Comparison of ENCODE assay signal across 8 cellular contexts in genomic region chr17:7239091-7240027, GRCh38. TPM values are rescaled to one million over a fixed set of nuclear protein-coding genes. Genes with fewer than 3 reads are reported as not detected.
DNase-seq lines count a peak whose midpoint lies in the region; ATAC-seq and TF ChIP-seq lines count a peak whose summit lies in the region.

Gene PHF23 (minus strand): TSS chr17:7239457. CDS start chr17:7239279, 178 bp downstream.

- intact Hi-C loops in left cardiac atrium (cut with DNase I) (no loop called here), posterior vena cava (cut with DNase I) (no loop called here), upper lobe of right lung (cut with DNase I) (no loop called here)

- peak; percentile 99 for DNase-seq in NCI-H1694 treated with DMSO at 0.1 percent for 48 hours (lab: John Stamatoyannopoulos, UW)
- DNase-seq in T-helper 17 cell = peak; percentile 92 to 96 (median 95)
- DNase-seq in amygdala (lab: John Stamatoyannopoulos, UW) = peak; percentile 60 to 100 (median 99)
- peak; percentile 99 for DNase-seq in left cardiac atrium
- peak; percentile 100 for DNase-seq in posterior vena cava (ENCODE audit: low spot score)
- peak; percentile 100 for DNase-seq in upper lobe of right lung

- H3K4me3 Mint-ChIP-seq in T-helper 17 cell = peak within 1 kb of the TSS; percentile 99

- H3K4me1 ChIP-seq in upper lobe of right lung = peaks cover 36% of the 10 kb centered on the region

- ATAC-seq in HG02870 (IDR thresholded peaks at IDR 0.05; ENCODE audit: unreplicated experiment) = peak; percentile 56
- ATAC-seq in T-helper 17 cell = peak; percentile 74
- ATAC-seq in left cardiac atrium = peak; percentile 71 to 79
- ATAC-seq in upper lobe of right lung = peak; percentile 83

- H3K27ac Mint-ChIP-seq in T-helper 17 cell = peak within 1 kb of the TSS; percentile 100

- H3K36me3 ChIP-seq in upper lobe of right lung = peaks cover 44% of the 10 kb centered on the region

- H3K9me3 ChIP-seq in T-helper 17 cell (ENCODE audit: control insufficient read depth, low read length, poor library complexity, severe bottlenecking) (no peaks in the 10 kb centered on the region), upper lobe of right lung (no peaks in the 10 kb centered on the region)

- H3K27ac ChIP-seq in upper lobe of right lung = peak within 1 kb of the TSS; percentile 88

- H3K27me3 ChIP-seq in upper lobe of right lung = no peaks in the 10 kb centered on the region

- no peak for TF ChIP-seq CTCF in GM12875 (IDR thresholded peaks at IDR 0.05; ENCODE audit: borderline replicate concordance, insufficient read depth, low read depth, low read length)
- no peak for TF ChIP-seq CTCF in upper lobe of right lung (IDR thresholded peaks at IDR 0.05)

- no peaks in the 10 kb centered on the region for H3K27me3 Mint-ChIP-seq in T-helper 17 cell

- peaks cover 54% of the 10 kb centered on the region for H3K4me1 Mint-ChIP-seq in T-helper 17 cell

- H3K4me3 ChIP-seq in GM12875 (ENCODE audit: low read depth, low read length) (peak within 1 kb of the TSS; percentile 74), upper lobe of right lung (peak within 1 kb of the TSS; percentile 99)

- H3K36me3 Mint-ChIP-seq in T-helper 17 cell (ENCODE audit: low read depth) = peaks cover 7% of the 10 kb centered on the region

RNA-seq across cellular contexts. Expression of gene PHF23, which starts in this region (rescaled TPM):
- 10 to 100 TPM; 19.2 to 23.2 TPM for total RNA-seq in T-helper 17 cell
- 10 to 100 TPM; 18.5 to 27.5 TPM for total RNA-seq in left cardiac atrium
- 10 to 100 TPM; 20.4 to 27.5 TPM for total RNA-seq in posterior vena cava
- 36.9 TPM for total RNA-seq in upper lobe of right lung

Comparison
In these comparisons a context has a peak if more than half of its experiments do, and no peak if none do; other contexts are left out.
1. Peak in every context shown above with its lines: DNase-seq, ATAC-seq, H3K4me3 ChIP-seq and H3K27ac ChIP-seq.